Comparison of ENCODE assay signal across 8 cellular contexts in the genomic region with DNA sequence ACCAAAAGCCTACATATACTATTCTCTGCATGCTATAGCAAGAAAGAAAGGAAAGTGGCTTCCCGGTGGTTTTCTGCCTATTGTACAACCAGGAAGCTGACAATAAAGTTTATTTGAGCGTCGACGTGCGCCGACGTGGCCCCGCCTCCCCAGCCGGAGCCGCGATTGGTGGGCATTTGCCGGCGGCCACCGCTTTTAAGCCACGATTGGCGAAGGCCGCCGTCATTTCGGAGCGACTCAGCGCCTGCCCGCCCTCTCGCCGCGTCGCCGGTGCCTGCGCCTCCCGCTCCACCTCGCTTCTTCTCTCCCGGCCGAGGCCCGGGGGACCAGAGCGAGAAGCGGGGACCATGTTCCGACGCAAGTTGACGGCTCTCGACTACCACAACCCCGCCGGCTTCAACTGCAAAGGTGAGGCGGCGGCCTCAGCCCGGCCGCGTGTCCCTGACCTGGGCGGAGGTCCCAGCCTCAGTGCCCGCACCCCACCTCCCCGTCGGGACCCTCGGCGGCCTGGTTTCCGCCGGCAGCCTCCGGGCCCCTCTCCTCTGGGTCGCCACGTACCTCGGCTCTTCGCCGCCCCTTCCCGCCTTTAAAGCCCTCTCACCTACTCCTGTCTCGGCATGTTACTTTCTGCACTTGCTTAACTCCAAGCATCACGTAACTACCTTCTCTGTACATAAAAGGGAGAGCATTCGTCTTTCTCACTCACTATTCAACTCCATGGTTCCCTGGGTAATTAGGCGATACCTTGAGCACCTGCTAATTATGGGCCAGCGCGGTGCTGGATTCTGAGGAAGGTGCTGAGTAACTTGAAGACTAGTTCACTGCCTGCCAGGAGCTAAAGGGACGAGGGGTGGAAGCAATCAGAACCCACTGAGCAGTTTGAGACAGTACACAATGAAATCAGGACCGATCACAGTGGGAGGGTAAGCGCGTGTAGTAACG. TPM values are rescaled to one million over a fixed set of nuclear protein-coding genes. Genes with fewer than 3 reads are reported as not detected.
DNase-seq lines count a peak whose midpoint lies in the region; ATAC-seq and TF ChIP-seq lines count a peak whose summit lies in the region.

A gene (plus strand): TSS at position 254 of the 942 bp plus-strand sequence. CDS start 94 bp downstream, at position 348.

- CTCF ChIA-PET in mammary epithelial cell (lab: Charles Lee; ENCODE audit: low non-redundant PET), result no interaction called here

- H3K27me3 ChIP-seq in ACC112 (ENCODE audit: insufficient read depth, low read length), result no peaks in the 10 kb centered on the region; the same call in 1 of the 2 replicates
- no peaks in the 10 kb centered on the region for H3K27me3 ChIP-seq in WERI-Rb-1 (ENCODE audit: insufficient read depth, low read depth, severe bottlenecking)
- no peaks in the 10 kb centered on the region for H3K27me3 ChIP-seq in mammary epithelial cell (ENCODE audit: insufficient read depth, low read length)
- H3K27me3 ChIP-seq in smooth muscle cell (ENCODE audit: low read depth), result no peaks in the 10 kb centered on the region

- no peaks in the 10 kb centered on the region for H3F3A ChIP-seq in smooth muscle cell (ENCODE audit: low read depth)

- H3K9me3 ChIP-seq in WERI-Rb-1 (ENCODE audit: severe bottlenecking) (no peaks in the 10 kb centered on the region), mammary epithelial cell (replicated peaks; ENCODE audit: insufficient read depth, low read length) (no peaks in the 10 kb centered on the region), smooth muscle cell (replicated peaks; ENCODE audit: low read depth) (no peaks in the 10 kb centered on the region)

- BruUV-seq in mammary epithelial cell (replicated peaks; lab: Mats Ljungman, UMichigan), result TSS peak; percentile 35

- in situ Hi-C loops in mammary epithelial cell (cut with MboI; ENCODE audit: low sequenced_read_pairs in 2 of 2), result loop anchor here (25.0 kb wide), 2 partner anchors 202 to 702 kb away; no protein-coding TSS in a partner anchor

- ATAC-seq in GM18868 (IDR thresholded peaks at IDR 0.05; ENCODE audit: unreplicated experiment) (peak; percentile 95), HG03108 (IDR thresholded peaks at IDR 0.05; ENCODE audit: unreplicated experiment) (peak; percentile 94)

- H3K9ac ChIP-seq in mammary epithelial cell (ENCODE audit: insufficient read depth, low read length) (peak within 1 kb of the TSS; percentile 84), smooth muscle cell (ENCODE audit: low read depth) (peak within 1 kb of the TSS; percentile 93)

- H3K4me1 ChIP-seq in ACC112 (ENCODE audit: control insufficient read depth, insufficient read depth, low read length, unreplicated experiment), result peaks cover 30% of the 10 kb centered on the region
- H3K4me1 ChIP-seq in mammary epithelial cell (ENCODE audit: insufficient read depth, low read length), result peaks cover 6% of the 10 kb centered on the region
- peaks cover 22% of the 10 kb centered on the region for H3K4me1 ChIP-seq in smooth muscle cell (ENCODE audit: low read depth)

- H4K20me1 ChIP-seq in mammary epithelial cell (ENCODE audit: insufficient read depth, low read length) (no peaks in the 10 kb centered on the region), smooth muscle cell (ENCODE audit: low read depth) (peaks cover 9% of the 10 kb centered on the region)

- no peak for TF ChIP-seq CTCF in WERI-Rb-1 (IDR thresholded peaks at IDR 0.05; ENCODE audit: low read depth, low read length)
- TF ChIP-seq CTCF in mammary epithelial cell (conservative IDR thresholded peaks at IDR 0.05 in 1 of 2, IDR thresholded peaks at IDR 0.05 in 1 of 2; ENCODE audit: extremely low read depth in 1 of 2, insufficient read depth in 1 of 2, low read depth in 1 of 2, low read length in 2 of 2), result no peak
- TF ChIP-seq CTCF in smooth muscle cell (IDR thresholded peaks at IDR 0.05; ENCODE audit: borderline replicate concordance, insufficient read depth, poor library complexity, severe bottlenecking), result no peak

- dilution Hi-C loops in mammary epithelial cell (cut with HindIII; ENCODE audit: low sequenced_read_pairs), result no loop called here

- H3K79me2 ChIP-seq in ACC112 (ENCODE audit: control insufficient read depth, insufficient read depth, low read length, unreplicated experiment) (peaks cover 43% of the 10 kb centered on the region), mammary epithelial cell (ENCODE audit: insufficient read depth, low read length) (peaks cover 46% of the 10 kb centered on the region), smooth muscle cell (ENCODE audit: low read depth) (peaks cover 42% of the 10 kb centered on the region)

- peak within 1 kb of the TSS; percentile 82 for H3K4me3 ChIP-seq in ACC112 (ENCODE audit: low read depth, low read length)
- H3K4me3 ChIP-seq in WERI-Rb-1 (ENCODE audit: low read depth, low read length), result peak within 1 kb of the TSS; percentile 81
- H3K4me3 ChIP-seq in mammary epithelial cell (replicated peaks in 1 of 3; ENCODE audit: insufficient read depth in 1 of 3, low read depth in 2 of 3, low read length in 3 of 3), result peak within 1 kb of the TSS; percentile 58 to 98 (median 69)
- H3K4me3 ChIP-seq in smooth muscle cell, result peak within 1 kb of the TSS; percentile 95

- WGBS in mammary epithelial cell (ENCODE audit: low coverage, missing lambda C conversion rate), result 1% methylated on average over 29 of the region's 72 CpGs
- WGBS in smooth muscle cell (ENCODE audit: low lambda C conversion rate), result under 1% methylated on average over 68 of the region's 72 CpGs

- peak within 1 kb of the TSS; percentile 91 for H2AFZ ChIP-seq in ACC112 (ENCODE audit: low read length, unreplicated experiment)
- H2AFZ ChIP-seq in mammary epithelial cell (ENCODE audit: low read depth, low read length), result peak within 1 kb of the TSS; percentile 94
- peak within 1 kb of the TSS; percentile 92 for H2AFZ ChIP-seq in smooth muscle cell (ENCODE audit: low read depth)

- H3K36me3 ChIP-seq in ACC112 (ENCODE audit: insufficient read depth, low read length), result peaks cover 25% of the 10 kb centered on the region
- peaks cover 37% of the 10 kb centered on the region for H3K36me3 ChIP-seq in WERI-Rb-1
- H3K36me3 ChIP-seq in mammary epithelial cell (ENCODE audit: insufficient read depth, low read length), result peaks cover 16% of the 10 kb centered on the region
- peaks cover 14% of the 10 kb centered on the region for H3K36me3 ChIP-seq in smooth muscle cell (ENCODE audit: low read depth)

- peak; percentile 91 for DNase-seq in NCI-H2196 (lab: John Stamatoyannopoulos, UW; ENCODE audit: unreplicated experiment)
- peak; percentile 92 for DNase-seq in WERI-Rb-1
- peak; percentile 91 for DNase-seq in mammary epithelial cell
- peak; percentile 98 for DNase-seq in iPS-NIHi11 (ENCODE audit: low spot score)
- DNase-seq in smooth muscle cell (lab: John Stamatoyannopoulos, UW; ENCODE audit: unreplicated experiment), result peak; percentile 58

- intact Hi-C loops in mammary epithelial cell (cut with micrococcal nuclease), result loop anchor here (2.0 to 10.0 kb wide), 2 partner anchors 141 to 485 kb away; no protein-coding TSS in a partner anchor

- H3K27ac ChIP-seq in ACC112 (ENCODE audit: low read depth, low read length) (peak within 1 kb of the TSS; percentile 53; the same call in 1 of the 2 replicates), WERI-Rb-1 (peak within 1 kb of the TSS; percentile 92), mammary epithelial cell (ENCODE audit: insufficient read depth, low read depth, low read length) (peak within 1 kb of the TSS; percentile 69), smooth muscle cell (ENCODE audit: low read depth) (peak within 1 kb of the TSS; percentile 63)

- H3K4me2 ChIP-seq in mammary epithelial cell (ENCODE audit: insufficient read depth, low read depth, low read length) (peak within 1 kb of the TSS; percentile 91), smooth muscle cell (peak within 1 kb of the TSS; percentile 91)

RNA-seq across cellular contexts. Expression of the gene that starts here (rescaled TPM):
- 100 to 1,000 TPM in 1 of 2 donors, 10 to 100 TPM in 1; 52.7 to 176 TPM for total RNA-seq in mammary epithelial cell
- polyA plus RNA-seq in mammary epithelial cell, result 82.0 TPM
- 105 TPM for polyA minus RNA-seq in mammary epithelial cell
- total RNA-seq in smooth muscle cell, result 143 and 163 TPM in 2 replicates
- polyA plus RNA-seq in smooth muscle cell, result 218 and 221 TPM in 2 replicates

Comparison
In these comparisons a context has a peak if more than half of its experiments do, and no peak if none do; other contexts are left out.
1. Peak in every context shown above with its lines: DNase-seq, ATAC-seq, H3K4me3 ChIP-seq and H3K27ac ChIP-seq.